In the genomic region with DNA sequence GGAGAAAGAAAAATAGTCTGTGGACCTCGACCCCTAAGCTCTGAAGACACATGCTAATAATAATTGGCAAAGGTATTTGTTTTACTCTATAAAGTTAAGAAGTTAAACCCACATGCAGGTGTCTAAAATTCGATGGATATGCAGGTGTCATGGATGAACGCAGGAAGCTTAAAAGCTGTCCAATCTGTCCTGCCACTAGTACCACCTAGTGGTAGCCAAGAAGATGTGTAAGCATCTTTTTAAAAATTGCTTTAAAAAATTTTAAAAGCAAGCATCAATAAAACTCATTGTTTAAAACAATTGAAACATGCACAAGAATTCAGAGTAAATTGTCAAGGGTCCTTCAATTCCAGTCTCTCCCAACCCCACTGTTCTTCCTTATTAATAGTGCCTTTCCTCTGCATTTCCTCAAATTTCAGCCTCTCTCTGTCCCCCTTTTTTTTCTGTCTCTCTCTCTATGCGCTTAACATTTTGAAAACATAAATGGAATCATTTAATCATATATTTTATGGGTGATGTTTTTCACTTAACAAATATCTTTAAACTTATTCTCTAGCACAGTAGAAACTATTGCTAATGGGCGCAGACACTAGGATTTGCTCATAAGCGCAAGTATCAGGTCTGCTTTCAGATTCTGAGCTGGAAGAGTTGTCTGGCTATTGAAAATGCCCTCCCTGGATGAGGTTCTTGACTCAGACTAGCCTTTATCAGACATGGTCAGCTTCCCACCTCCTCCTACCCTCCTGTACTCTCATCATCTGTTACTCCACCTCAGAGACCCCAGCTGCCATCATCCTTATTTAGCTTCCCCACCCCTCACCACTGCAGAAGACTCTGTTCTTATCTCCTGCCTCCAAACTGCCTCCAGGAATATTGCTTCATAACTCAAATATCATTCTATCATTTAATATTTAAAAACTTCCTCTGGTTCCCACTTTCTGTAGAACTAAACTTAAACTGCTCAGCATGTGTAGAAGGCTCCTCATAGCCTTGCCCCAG, we compare ENCODE assay signal across 1 cellular context.
TF ChIP-seq lines count a peak whose summit lies in the region.

No MANE protein-coding gene starts in this region.

TF ChIP-seq in K562, 482 proteins besides CTCF, POLR2A, EP300 and RAD21 (continued from another document and continues in another):
- TF ChIP-seq OTX1 (CRISPR knock-in tag; IDR thresholded peaks at IDR 0.05) (no peak), KDM1A (IDR thresholded peaks at IDR 0.05) (peak; percentile 34 to 63; a peak in 3 of 4 replicates), CC2D1A (IDR thresholded peaks at IDR 0.05) (peak; percentile 43; the same call in 1 of the 2 replicates), DDX20 (tag; IDR thresholded peaks at IDR 0.05; ENCODE audit: low read depth) (no peak), HDAC2 (IDR thresholded peaks at IDR 0.05) (no peak), FOXM1 (IDR thresholded peaks at IDR 0.05; ENCODE audit: low read depth) (peak; percentile 37; the same call in 1 of the 2 replicates), FOXM1 (CRISPR knock-in tag; IDR thresholded peaks at IDR 0.05; ENCODE audit: low read depth) (no peak), SMARCA4 (IDR thresholded peaks at IDR 0.05) (peak; percentile 62), RUNX1 (IDR thresholded peaks at IDR 0.05; ENCODE audit: low read depth) (no peak), PTBP1 (IDR thresholded peaks at IDR 0.05; ENCODE audit: low read depth, low read length) (no peak), ZBTB7A (IDR thresholded peaks at IDR 0.05; ENCODE audit: borderline replicate concordance, control insufficient read depth, low read depth, low read length) (peak; percentile 84), ZZZ3 (IDR thresholded peaks at IDR 0.05) (no peak), ARID1B (IDR thresholded peaks at IDR 0.05) (peak; percentile 88), SRF (CRISPR knock-in tag; IDR thresholded peaks at IDR 0.05) (no peak), CBX8 (IDR thresholded peaks at IDR 0.05; ENCODE audit: borderline replicate concordance, extremely low read depth, low read depth, low read length, poor library complexity, severe bottlenecking) (no peak), CTBP1 (IDR thresholded peaks at IDR 0.05; ENCODE audit: borderline replicate concordance) (no peak), ZNF24 (IDR thresholded peaks at IDR 0.05) (no peak), CCNT2 (IDR thresholded peaks at IDR 0.05; ENCODE audit: borderline replicate concordance, extremely low read depth, insufficient read length, low read depth, low read length) (no peak), ZFP1 (CRISPR knock-in tag; IDR thresholded peaks at IDR 0.05) (no peak), MYC (IDR thresholded peaks at IDR 0.05; ENCODE audit: low read depth, low read length) (no peak), MYC (CRISPR knock-in tag; IDR thresholded peaks at IDR 0.05; ENCODE audit: borderline replicate concordance, low read depth) (no peak), HDAC1 (IDR thresholded peaks at IDR 0.05) (no peak), ZNF133 (CRISPR knock-in tag; IDR thresholded peaks at IDR 0.05) (no peak), TRIM24 (IDR thresholded peaks at IDR 0.05) (peak; percentile 67 to 72; a peak in 2 of 4 replicates), HMG20A (CRISPR knock-in tag; conservative IDR thresholded peaks at IDR 0.05) (no peak), MCM3 (IDR thresholded peaks at IDR 0.05) (no peak), FUS (optimal IDR thresholded peaks at IDR 0.05; ENCODE audit: low read depth, low read length) (no peak), ZNF583 (CRISPR knock-in tag; IDR thresholded peaks at IDR 0.05) (no peak), GATAD2A (IDR thresholded peaks at IDR 0.05) (no peak), POLR2G (IDR thresholded peaks at IDR 0.05; ENCODE audit: low read depth, low read length) (no peak)
- TF ChIP-seq, protein P1, sequence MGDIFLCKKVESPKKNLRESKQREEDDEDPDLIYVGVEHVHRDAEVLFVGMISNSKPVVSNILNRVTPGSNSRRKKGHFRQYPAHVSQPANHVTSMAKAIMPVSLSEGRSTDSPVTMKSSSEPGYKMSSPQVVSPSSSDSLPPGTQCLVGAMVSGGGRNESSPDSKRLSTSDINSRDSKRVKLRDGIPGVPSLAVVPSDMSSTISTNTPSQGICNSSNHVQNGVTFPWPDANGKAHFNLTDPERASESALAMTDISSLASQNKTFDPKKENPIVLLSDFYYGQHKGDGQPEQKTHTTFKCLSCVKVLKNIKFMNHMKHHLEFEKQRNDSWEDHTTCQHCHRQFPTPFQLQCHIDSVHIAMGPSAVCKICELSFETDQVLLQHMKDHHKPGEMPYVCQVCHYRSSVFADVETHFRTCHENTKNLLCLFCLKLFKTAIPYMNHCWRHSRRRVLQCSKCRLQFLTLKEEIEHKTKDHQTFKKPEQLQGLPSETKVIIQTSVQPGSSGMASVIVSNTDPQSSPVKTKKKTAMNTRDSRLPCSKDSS (IDR thresholded peaks at IDR 0.05; ENCODE audit: low read depth, partially characterized antibody): no peak
- TF ChIP-seq, protein P2, sequence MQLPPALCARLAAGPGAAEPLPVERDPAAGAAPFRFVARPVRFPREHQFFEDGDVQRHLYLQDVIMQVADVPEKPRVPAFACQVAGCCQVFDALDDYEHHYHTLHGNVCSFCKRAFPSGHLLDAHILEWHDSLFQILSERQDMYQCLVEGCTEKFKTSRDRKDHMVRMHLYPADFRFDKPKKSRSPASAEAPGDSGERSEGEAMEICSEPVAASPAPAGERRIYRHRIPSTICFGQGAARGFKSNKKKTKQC (CRISPR knock-in tag; IDR thresholded peaks at IDR 0.05): no peak
- TF ChIP-seq, protein P3, sequence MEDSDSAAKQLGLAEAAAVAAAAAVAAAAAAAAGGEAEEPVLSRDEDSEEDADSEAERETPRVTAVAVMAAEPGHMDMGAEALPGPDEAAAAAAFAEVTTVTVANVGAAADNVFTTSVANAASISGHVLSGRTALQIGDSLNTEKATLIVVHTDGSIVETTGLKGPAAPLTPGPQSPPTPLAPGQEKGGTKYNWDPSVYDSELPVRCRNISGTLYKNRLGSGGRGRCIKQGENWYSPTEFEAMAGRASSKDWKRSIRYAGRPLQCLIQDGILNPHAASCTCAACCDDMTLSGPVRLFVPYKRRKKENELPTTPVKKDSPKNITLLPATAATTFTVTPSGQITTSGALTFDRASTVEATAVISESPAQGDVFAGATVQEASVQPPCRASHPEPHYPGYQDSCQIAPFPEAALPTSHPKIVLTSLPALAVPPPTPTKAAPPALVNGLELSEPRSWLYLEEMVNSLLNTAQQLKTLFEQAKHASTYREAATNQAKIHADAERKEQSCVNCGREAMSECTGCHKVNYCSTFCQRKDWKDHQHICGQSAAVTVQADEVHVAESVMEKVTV (CRISPR knock-in tag; IDR thresholded peaks at IDR 0.05): peak; percentile 28; the same call in 1 of the 2 replicates
- TF ChIP-seq, protein P4, sequence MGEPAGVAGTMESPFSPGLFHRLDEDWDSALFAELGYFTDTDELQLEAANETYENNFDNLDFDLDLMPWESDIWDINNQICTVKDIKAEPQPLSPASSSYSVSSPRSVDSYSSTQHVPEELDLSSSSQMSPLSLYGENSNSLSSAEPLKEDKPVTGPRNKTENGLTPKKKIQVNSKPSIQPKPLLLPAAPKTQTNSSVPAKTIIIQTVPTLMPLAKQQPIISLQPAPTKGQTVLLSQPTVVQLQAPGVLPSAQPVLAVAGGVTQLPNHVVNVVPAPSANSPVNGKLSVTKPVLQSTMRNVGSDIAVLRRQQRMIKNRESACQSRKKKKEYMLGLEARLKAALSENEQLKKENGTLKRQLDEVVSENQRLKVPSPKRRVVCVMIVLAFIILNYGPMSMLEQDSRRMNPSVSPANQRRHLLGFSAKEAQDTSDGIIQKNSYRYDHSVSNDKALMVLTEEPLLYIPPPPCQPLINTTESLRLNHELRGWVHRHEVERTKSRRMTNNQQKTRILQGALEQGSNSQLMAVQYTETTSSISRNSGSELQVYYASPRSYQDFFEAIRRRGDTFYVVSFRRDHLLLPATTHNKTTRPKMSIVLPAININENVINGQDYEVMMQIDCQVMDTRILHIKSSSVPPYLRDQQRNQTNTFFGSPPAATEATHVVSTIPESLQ (CRISPR knock-in tag; IDR thresholded peaks at IDR 0.05): no peak
- TF ChIP-seq, protein P5, sequence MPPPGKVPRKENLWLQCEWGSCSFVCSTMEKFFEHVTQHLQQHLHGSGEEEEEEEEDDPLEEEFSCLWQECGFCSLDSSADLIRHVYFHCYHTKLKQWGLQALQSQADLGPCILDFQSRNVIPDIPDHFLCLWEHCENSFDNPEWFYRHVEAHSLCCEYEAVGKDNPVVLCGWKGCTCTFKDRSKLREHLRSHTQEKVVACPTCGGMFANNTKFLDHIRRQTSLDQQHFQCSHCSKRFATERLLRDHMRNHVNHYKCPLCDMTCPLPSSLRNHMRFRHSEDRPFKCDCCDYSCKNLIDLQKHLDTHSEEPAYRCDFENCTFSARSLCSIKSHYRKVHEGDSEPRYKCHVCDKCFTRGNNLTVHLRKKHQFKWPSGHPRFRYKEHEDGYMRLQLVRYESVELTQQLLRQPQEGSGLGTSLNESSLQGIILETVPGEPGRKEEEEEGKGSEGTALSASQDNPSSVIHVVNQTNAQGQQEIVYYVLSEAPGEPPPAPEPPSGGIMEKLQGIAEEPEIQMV (tag; conservative IDR thresholded peaks at IDR 0.05; ENCODE audit: low read depth): no peak
- TF ChIP-seq, protein P6, sequence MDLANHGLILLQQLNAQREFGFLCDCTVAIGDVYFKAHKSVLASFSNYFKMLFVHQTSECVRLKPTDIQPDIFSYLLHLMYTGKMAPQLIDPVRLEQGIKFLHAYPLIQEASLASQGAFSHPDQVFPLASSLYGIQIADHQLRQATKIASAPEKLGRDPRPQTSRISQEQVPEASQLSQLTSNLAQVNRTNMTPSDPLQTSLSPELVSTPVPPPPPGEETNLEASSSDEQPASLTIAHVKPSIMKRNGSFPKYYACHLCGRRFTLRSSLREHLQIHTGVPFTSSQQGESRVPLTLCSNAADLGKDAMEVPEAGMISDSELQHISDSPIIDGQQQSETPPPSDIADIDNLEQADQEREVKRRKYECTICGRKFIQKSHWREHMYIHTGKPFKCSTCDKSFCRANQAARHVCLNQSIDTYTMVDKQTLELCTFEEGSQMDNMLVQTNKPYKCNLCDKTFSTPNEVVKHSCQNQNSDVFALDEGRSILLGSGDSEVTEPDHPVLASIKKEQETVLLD (IDR thresholded peaks at IDR 0.05): 0 out of 2 replicates have a peak, but pooled peaks have one; percentile 17
- TF ChIP-seq, protein P7, sequence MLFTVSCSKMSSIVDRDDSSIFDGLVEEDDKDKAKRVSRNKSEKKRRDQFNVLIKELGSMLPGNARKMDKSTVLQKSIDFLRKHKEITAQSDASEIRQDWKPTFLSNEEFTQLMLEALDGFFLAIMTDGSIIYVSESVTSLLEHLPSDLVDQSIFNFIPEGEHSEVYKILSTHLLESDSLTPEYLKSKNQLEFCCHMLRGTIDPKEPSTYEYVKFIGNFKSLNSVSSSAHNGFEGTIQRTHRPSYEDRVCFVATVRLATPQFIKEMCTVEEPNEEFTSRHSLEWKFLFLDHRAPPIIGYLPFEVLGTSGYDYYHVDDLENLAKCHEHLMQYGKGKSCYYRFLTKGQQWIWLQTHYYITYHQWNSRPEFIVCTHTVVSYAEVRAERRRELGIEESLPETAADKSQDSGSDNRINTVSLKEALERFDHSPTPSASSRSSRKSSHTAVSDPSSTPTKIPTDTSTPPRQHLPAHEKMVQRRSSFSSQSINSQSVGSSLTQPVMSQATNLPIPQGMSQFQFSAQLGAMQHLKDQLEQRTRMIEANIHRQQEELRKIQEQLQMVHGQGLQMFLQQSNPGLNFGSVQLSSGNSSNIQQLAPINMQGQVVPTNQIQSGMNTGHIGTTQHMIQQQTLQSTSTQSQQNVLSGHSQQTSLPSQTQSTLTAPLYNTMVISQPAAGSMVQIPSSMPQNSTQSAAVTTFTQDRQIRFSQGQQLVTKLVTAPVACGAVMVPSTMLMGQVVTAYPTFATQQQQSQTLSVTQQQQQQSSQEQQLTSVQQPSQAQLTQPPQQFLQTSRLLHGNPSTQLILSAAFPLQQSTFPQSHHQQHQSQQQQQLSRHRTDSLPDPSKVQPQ (CRISPR knock-in tag; IDR thresholded peaks at IDR 0.05; ENCODE audit: borderline replicate concordance): no peak
- TF ChIP-seq, protein P8, sequence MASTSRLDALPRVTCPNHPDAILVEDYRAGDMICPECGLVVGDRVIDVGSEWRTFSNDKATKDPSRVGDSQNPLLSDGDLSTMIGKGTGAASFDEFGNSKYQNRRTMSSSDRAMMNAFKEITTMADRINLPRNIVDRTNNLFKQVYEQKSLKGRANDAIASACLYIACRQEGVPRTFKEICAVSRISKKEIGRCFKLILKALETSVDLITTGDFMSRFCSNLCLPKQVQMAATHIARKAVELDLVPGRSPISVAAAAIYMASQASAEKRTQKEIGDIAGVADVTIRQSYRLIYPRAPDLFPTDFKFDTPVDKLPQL (IDR thresholded peaks at IDR 0.05; ENCODE audit: extremely low read depth, insufficient read length): no peak
- TF ChIP-seq, protein P9, sequence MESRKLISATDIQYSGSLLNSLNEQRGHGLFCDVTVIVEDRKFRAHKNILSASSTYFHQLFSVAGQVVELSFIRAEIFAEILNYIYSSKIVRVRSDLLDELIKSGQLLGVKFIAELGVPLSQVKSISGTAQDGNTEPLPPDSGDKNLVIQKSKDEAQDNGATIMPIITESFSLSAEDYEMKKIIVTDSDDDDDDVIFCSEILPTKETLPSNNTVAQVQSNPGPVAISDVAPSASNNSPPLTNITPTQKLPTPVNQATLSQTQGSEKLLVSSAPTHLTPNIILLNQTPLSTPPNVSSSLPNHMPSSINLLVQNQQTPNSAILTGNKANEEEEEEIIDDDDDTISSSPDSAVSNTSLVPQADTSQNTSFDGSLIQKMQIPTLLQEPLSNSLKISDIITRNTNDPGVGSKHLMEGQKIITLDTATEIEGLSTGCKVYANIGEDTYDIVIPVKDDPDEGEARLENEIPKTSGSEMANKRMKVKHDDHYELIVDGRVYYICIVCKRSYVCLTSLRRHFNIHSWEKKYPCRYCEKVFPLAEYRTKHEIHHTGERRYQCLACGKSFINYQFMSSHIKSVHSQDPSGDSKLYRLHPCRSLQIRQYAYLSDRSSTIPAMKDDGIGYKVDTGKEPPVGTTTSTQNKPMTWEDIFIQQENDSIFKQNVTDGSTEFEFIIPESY (CRISPR knock-in tag; IDR thresholded peaks at IDR 0.05): no peak
- TF ChIP-seq, protein P10, sequence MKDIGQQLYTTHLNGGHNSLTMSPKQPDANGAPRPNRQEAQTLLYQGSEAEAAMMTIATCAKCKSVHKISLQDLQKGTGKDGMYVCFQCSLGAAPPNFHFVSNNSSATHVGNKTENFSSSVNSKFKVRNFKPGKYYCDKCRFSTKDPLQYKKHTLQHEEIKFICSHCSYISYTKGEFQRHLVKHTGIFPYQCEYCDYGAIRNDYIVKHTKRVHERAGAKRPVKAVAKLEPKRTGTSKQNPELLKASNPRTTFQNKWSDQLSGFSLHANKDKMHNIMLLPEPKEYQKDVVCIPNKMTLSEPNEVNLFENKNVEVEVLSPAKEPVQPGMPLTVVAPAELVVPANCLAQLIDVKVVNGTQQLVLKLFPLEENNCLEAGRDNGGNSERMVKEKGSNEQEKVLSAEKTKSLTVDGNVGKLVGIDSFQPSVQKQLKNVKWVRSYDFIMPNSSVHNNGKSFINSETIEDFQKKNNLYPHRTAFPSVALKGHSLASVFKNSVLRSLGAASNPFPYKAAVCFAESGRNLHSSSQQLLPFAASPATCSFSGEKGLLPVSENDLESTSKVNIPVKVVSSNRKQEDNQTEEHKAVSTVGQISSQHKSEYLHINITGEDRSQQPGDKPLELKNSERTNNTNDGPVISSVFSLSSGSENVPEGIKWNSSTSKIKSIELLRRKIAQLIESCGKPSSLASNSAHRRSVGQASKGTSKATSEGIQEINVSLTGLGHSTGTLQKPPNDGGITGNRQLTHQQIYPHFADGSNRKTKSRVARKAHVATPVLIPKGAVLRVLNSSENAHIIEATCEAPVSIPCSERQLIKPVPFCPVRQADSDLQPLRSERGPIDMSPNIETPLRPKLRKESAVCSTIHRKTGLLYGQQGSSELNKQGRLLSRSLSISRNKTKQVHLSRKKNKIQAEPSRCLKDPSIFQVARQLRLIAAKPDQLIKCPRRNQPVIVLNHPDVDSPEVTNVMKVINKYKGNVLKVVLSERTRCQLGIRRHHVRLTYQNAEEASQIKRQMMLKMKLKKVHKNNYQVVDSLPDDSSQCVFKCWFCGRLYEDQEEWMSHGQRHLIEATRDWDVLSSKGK (CRISPR knock-in tag; IDR thresholded peaks at IDR 0.05): no peak
